In genomic region chr17:53574038-53574437, GRCh38 we compare ENCODE assay signal across 33 cellular contexts.
"Had no signal": no experiment of that assay in that cellular context is flagged by ENCODE, and none has a peak within 500 bp of the region (broad histone marks: within the 10 kb centered on the region; RNA-seq: fewer than 3 reads in every experiment).

No MANE protein-coding gene starts in this region.

- H3K4me1 ChIP-seq: adrenal gland, body of pancreas, breast epithelium had no signal

- H3K27ac ChIP-seq: adrenal gland, body of pancreas, brain microvascular endothelial cell, breast epithelium, VCaP had no signal

- FAIRE-seq: astrocyte, TTC549 had no signal

- H3K9me3 ChIP-seq: adrenal gland, body of pancreas, breast epithelium had no signal

- H3K4me3 ChIP-seq: adrenal gland, body of pancreas, breast epithelium had no signal

- H3K27me3 ChIP-seq: adrenal gland, body of pancreas, brain microvascular endothelial cell, breast epithelium had no signal

- DNase-seq: activated B cell treated with CpG ODN at 0.5 μM for 24 hours; activated CD4-positive, alpha-beta memory T cell treated with anti-CD3 and anti-CD28 coated beads for 36 hours; activated CD4-positive, alpha-beta T cell treated with anti-CD3 and anti-CD28 coated beads for 4 hours; activated CD4-positive, alpha-beta T cell treated with anti-CD3 and anti-CD28 coated beads, Interleukin-2, amount 10 ng/mL, durations not matched to agents 24 days and 14 days; activated CD4-positive, alpha-beta T cell treated with anti-CD3 and anti-CD28 coated beads, Interleukin-2, amount 50 U/mL, for 1 hour; activated CD4-positive, alpha-beta T cell treated with anti-CD3 and anti-CD28 coated beads, Interleukin-2, amount 50 U/mL, for 4 hours; activated CD4-positive, CD25-positive, alpha-beta regulatory T cell treated with anti-CD3 and anti-CD28 coated beads, Interleukin-2, amount 50 U/mL, for 72 hours; activated CD8-positive, alpha-beta memory T cell treated with anti-CD3 and anti-CD28 coated beads, Interleukin-2, amount 50 U/mL, for 4 hours; activated CD8-positive, alpha-beta T cell treated with anti-CD3 and anti-CD28 coated beads for 36 hours; activated effector memory CD4-positive, alpha-beta T cell treated with anti-CD3 and anti-CD28 coated beads, Interleukin-2, amount 50 U/mL, for 16 hours; activated gamma-delta T cell treated with Interleukin-2 at 50 U/mL for 16 hours; activated naive CD4-positive, alpha-beta T cell; activated naive CD4-positive, alpha-beta T cell treated with anti-CD3 and anti-CD28 coated beads for 36 hours; activated naive CD4-positive, alpha-beta T cell treated with anti-CD3 and anti-CD28 coated beads, Interleukin-2, amount 50 U/mL, for 16 hours; activated naive CD8-positive, alpha-beta T cell treated with anti-CD3 and anti-CD28 coated beads for 36 hours; activated T-cell treated with anti-CD3 and anti-CD28 coated beads for 4 hours; activated T-cell treated with anti-CD3 and anti-CD28 coated beads, Interleukin-2, amount 50 U/mL, for 1 hour; activated T-cell treated with anti-CD3 and anti-CD28 coated beads, Interleukin-2, amount 50 U/mL, for 4 hours; activated T-cell treated with anti-CD3 and anti-CD28 coated beads, Interleukin-2, amount 50 U/mL, for 72 hours; adrenal gland; amniotic stem cell; aorta; body of pancreas; brain microvascular endothelial cell; central memory CD4-positive, alpha-beta T cell; T-helper 2 cell; T-helper 9 cell had no signal

- H3K36me3 ChIP-seq: adrenal gland, brain microvascular endothelial cell, breast epithelium had no signal

- ATAC-seq: activated CD8-positive, alpha-beta T cell treated with anti-CD3 and anti-CD28 coated beads for 36 hours; activated naive CD4-positive, alpha-beta T cell treated with anti-CD3 and anti-CD28 coated beads, Interleukin-2, amount 50 U/mL, for 72 hours; activated T-cell treated with anti-CD3 and anti-CD28 coated beads, Interleukin-2, amount 50 U/mL, for 4 hours; activated T-cell treated with anti-CD3 and anti-CD28 coated beads, Interleukin-2, amount 50 U/mL, for 72 hours; activated T-helper 17 cell treated with anti-CD3 and anti-CD28 coated beads, Interleukin-2, amount 50 U/mL, for 72 hours; body of pancreas had no signal
